ENCODE assay signal across 9 cellular contexts in the genomic region with DNA sequence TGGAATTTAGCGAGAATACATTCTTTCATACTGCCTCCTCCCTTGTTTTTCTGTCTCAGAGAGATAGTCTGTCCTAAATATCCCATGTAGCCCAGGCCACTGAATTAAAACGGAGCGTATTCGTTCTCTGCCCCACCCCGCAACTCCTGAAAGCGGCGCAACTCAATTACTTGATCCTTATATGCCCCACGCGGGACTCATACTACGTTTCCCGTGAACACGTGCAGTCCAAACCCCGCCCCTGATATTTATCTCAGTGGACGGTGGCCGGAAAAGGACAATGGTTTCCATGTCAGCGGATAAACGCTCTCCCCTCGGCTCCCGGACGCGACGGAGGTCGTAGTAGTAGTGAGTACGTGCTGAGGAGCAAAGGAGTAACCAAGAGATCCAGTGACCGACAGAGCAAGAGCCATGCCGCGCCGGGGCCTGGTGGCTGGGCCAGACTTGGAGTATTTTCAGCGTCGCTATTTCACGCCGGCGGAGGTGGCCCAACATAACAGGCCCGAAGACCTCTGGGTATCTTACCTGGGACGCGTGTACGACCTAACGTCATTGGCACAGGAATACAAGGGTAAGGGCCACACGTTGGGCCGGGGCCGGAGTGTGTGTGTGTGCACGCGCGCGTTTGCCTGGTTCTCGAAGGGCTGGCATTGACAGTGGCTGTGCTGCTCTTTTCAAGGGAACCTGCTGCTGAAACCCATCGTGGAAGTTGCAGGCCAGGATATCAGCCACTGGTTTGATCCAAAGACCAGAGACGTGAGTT. TPM values are rescaled to one million over a fixed set of nuclear protein-coding genes. Genes with fewer than 3 reads are reported as not detected.
DNase-seq lines count a peak whose midpoint lies in the region; ATAC-seq and TF ChIP-seq lines count a peak whose summit lies in the region.
"Had no signal": no experiment of that assay in that cellular context is flagged by ENCODE, and none has a peak within 500 bp of the region (broad histone marks: within the 10 kb centered on the region; RNA-seq: fewer than 3 reads in every experiment).

Gene CYB5D1 (plus strand): TSS at position 280 of the 763 bp plus-strand sequence. CDS start 132 bp downstream, at position 412.

- H3K27ac ChIP-seq in CD8-positive, alpha-beta memory T cell (ENCODE audit: low read depth, low read length) = peak within 1 kb of the TSS; percentile 81
- peak within 1 kb of the TSS; percentile 86 for H3K27ac ChIP-seq in OCI-LY7 (ENCODE audit: low read depth, low read length, poor library complexity, severe bottlenecking)

- H3K27me3 ChIP-seq in CD8-positive, alpha-beta memory T cell (ENCODE audit: insufficient read depth, low read length, poor library complexity, severe bottlenecking) = no peaks in the 10 kb centered on the region

- peak within 1 kb of the TSS; percentile 79 for H3K4me3 ChIP-seq in CD8-positive, alpha-beta memory T cell (ENCODE audit: low read length)
- peak within 1 kb of the TSS; percentile 86 for H3K4me3 ChIP-seq in OCI-LY7 (ENCODE audit: low read depth, low read length, poor library complexity, severe bottlenecking)

- CTCF ChIA-PET in CD8-positive, alpha-beta memory T cell (lab: Charles Lee) = interaction anchor here (0.7 to 2.6 kb wide), 10 partner anchors 13 to 184 kb away, joined by 3 to 28 read pairs (median 4); partner anchors contain the start of gene KDM6B
- CTCF ChIA-PET in OCI-LY7 (lab: Charles Lee; ENCODE audit: unreplicated experiment) = interaction anchor here (0.6 to 1.2 kb wide), 3 partner anchors 21 to 196 kb away, joined by 3 to 4 read pairs (median 3); no protein-coding TSS in a partner anchor

- intact Hi-C loops in OCI-LY7 (cut with micrococcal nuclease; ENCODE audit: unreplicated experiment) = loop anchor here (1.0 kb wide), 3 partner anchors 23 to 36 kb away; no protein-coding TSS in a partner anchor

- peaks cover 4 to 7% (median 7%) of the 10 kb centered on the region in 3 donors for H3K4me1 Mint-ChIP-seq in CD8-positive, alpha-beta memory T cell
- peaks cover 7% of the 10 kb centered on the region for H3K4me1 Mint-ChIP-seq in stimulated activated effector memory CD8-positive, alpha-beta T cell treated with anti-CD3 and anti-CD28 coated beads, Interleukin-12 subunit alpha, Interleukin-12 subunit beta, amount 100 ng/mL, for 72 hours

- H3K9me3 ChIP-seq in CD8-positive, alpha-beta memory T cell (ENCODE audit: low read length) = no peaks in the 10 kb centered on the region
- H3K9me3 ChIP-seq in OCI-LY7 (ENCODE audit: low read length) = no peaks in the 10 kb centered on the region

- peaks cover 0 to 22% (median 2%) of the 10 kb centered on the region in 3 donors for H3K36me3 Mint-ChIP-seq in CD8-positive, alpha-beta memory T cell
- peaks cover 28% of the 10 kb centered on the region for H3K36me3 Mint-ChIP-seq in stimulated activated effector memory CD8-positive, alpha-beta T cell treated with anti-CD3 and anti-CD28 coated beads, Interleukin-12 subunit alpha, Interleukin-12 subunit beta, amount 100 ng/mL, for 72 hours

- POLR2A ChIA-PET in CD8-positive, alpha-beta memory T cell (lab: Charles Lee) = interaction anchor here (0.7 to 3.1 kb wide), 16 partner anchors 10 to 171 kb away, joined by 3 to 46 read pairs (median 6); partner anchors contain the start of genes KDM6B, RNF227, TP53 and TRAPPC1
- POLR2A ChIA-PET in OCI-LY7 (lab: Charles Lee) = interaction anchor here (0.8 to 2.1 kb wide), 3 partner anchors 14 to 25 kb away, joined by 3 to 10 read pairs (median 4); no protein-coding TSS in a partner anchor

- peak within 1 kb of the TSS in 2 of 8 donors; percentile 54 to 76 for H3K27ac Mint-ChIP-seq in CD8-positive, alpha-beta memory T cell
- no peak within 1 kb of the TSS for H3K27ac Mint-ChIP-seq in stimulated activated effector memory CD8-positive, alpha-beta T cell treated with anti-CD3 and anti-CD28 coated beads, Interleukin-12 subunit alpha, Interleukin-12 subunit beta, amount 100 ng/mL, for 72 hours
- H3K27ac Mint-ChIP-seq: dendritic cell treated with granulocyte-macrophage colony-stimulating factor and Interleukin-4, amounts not matched to agents 40 ng/mL and 50 ng/mL, for 4 days had no signal

- peak; percentile 76 to 95 (median 93) for DNase-seq in CD8-positive, alpha-beta memory T cell
- peak; percentile 70 for DNase-seq in HS-27A (ENCODE audit: low read depth)
- DNase-seq in OCI-LY7 (ENCODE audit: low spot score) = peak; percentile 89
- peak; percentile 86 for DNase-seq in activated T-cell treated with anti-CD3 and anti-CD28 coated beads for 24 hours (ENCODE audit: low read depth)
- DNase-seq in myocyte (ENCODE audit: low read depth) = peak; percentile 97
- DNase-seq in stimulated activated effector memory CD8-positive, alpha-beta T cell treated with anti-CD3 and anti-CD28 coated beads, Interleukin-12 subunit alpha, Interleukin-12 subunit beta, amount 100 ng/mL, for 72 hours (ENCODE audit: low spot score in 2 of 2) = peak; percentile 67 to 94

- no peaks in the 10 kb centered on the region for H3K9me2 ChIP-seq in OCI-LY7 (ENCODE audit: insufficient read depth, low read length)

- H3K4me1 ChIP-seq in CD8-positive, alpha-beta memory T cell (ENCODE audit: insufficient read depth, low read length) = peaks cover 21% of the 10 kb centered on the region
- peaks cover 47% of the 10 kb centered on the region for H3K4me1 ChIP-seq in OCI-LY7 (ENCODE audit: insufficient read depth, low read length, poor library complexity, severe bottlenecking)

- H3K27me3 Mint-ChIP-seq in CD8-positive, alpha-beta memory T cell = no peaks in the 10 kb centered on the region
- H3K27me3 Mint-ChIP-seq: dendritic cell treated with granulocyte-macrophage colony-stimulating factor and Interleukin-4, amounts not matched to agents 40 ng/mL and 50 ng/mL, for 4 days had no signal

- H3K4me3 Mint-ChIP-seq in CD8-positive, alpha-beta memory T cell = peak within 1 kb of the TSS in 1 of 7 donors; percentile 49
- H3K4me3 Mint-ChIP-seq in stimulated activated effector memory CD8-positive, alpha-beta T cell treated with anti-CD3 and anti-CD28 coated beads, Interleukin-12 subunit alpha, Interleukin-12 subunit beta, amount 100 ng/mL, for 72 hours = no peak within 1 kb of the TSS
- H3K4me3 Mint-ChIP-seq: dendritic cell treated with granulocyte-macrophage colony-stimulating factor and Interleukin-4, amounts not matched to agents 40 ng/mL and 50 ng/mL, for 4 days had no signal

- H3K79me2 ChIP-seq in OCI-LY7 (ENCODE audit: insufficient read depth, low read depth, low read length) = peaks cover 61% of the 10 kb centered on the region

- no peak for TF ChIP-seq CTCF in OCI-LY7 (conservative IDR thresholded peaks at IDR 0.05; ENCODE audit: low read length)

- peak; percentile 34 for ATAC-seq in GM21367 (IDR thresholded peaks at IDR 0.05; ENCODE audit: unreplicated experiment)
- ATAC-seq in esophagus mucosa = peak; percentile 60
- ATAC-seq in stimulated activated effector memory CD8-positive, alpha-beta T cell treated with anti-CD3 and anti-CD28 coated beads, Interleukin-12 subunit alpha, Interleukin-12 subunit beta, amount 100 ng/mL, for 72 hours = peak; percentile 66

- H2AFZ ChIP-seq in OCI-LY7 (ENCODE audit: low read length) = peak within 1 kb of the TSS; percentile 66

- peaks cover 8% of the 10 kb centered on the region; the same call in 1 of the 2 replicates for H4K20me1 ChIP-seq in OCI-LY7 (ENCODE audit: insufficient read depth, low read length)

- H3K9me3 Mint-ChIP-seq in CD8-positive, alpha-beta memory T cell = no peaks in the 10 kb centered on the region
- no peaks in the 10 kb centered on the region for H3K9me3 Mint-ChIP-seq in stimulated activated effector memory CD8-positive, alpha-beta T cell treated with anti-CD3 and anti-CD28 coated beads, Interleukin-12 subunit alpha, Interleukin-12 subunit beta, amount 100 ng/mL, for 72 hours
- H3K9me3 Mint-ChIP-seq: dendritic cell treated with granulocyte-macrophage colony-stimulating factor and Interleukin-4, amounts not matched to agents 40 ng/mL and 50 ng/mL, for 4 days had no signal

- no peaks in the 10 kb centered on the region for H3K36me3 ChIP-seq in CD8-positive, alpha-beta memory T cell (ENCODE audit: insufficient read depth, low read length)
- peaks cover 76% of the 10 kb centered on the region for H3K36me3 ChIP-seq in OCI-LY7 (ENCODE audit: insufficient read depth, low read length)

- peak within 1 kb of the TSS; percentile 95 for H3K4me2 ChIP-seq in OCI-LY7 (ENCODE audit: low read length)

- BruUV-seq in OCI-LY7 (replicated peaks; lab: Mats Ljungman, UMichigan) = TSS peak; percentile 52

RNA-seq across cellular contexts. Expression of gene CYB5D1, which starts in this region (rescaled TPM):
- 10 to 100 TPM; 16.4 to 17.6 TPM for total RNA-seq in CD8-positive, alpha-beta memory T cell
- 3.1 TPM for polyA plus RNA-seq in CD8-positive, alpha-beta memory T cell
- total RNA-seq in OCI-LY7 (2014; rRNA removed; shearing (Covaris generic)) = 16.9 and 18.1 TPM in 2 replicates
- total RNA-seq in OCI-LY7 (2022) = 19.3 and 24.8 TPM in 2 replicates
- 7.6 TPM for total RNA-seq in esophagus mucosa
- 4.0 and 4.3 TPM in 2 replicates for total RNA-seq in myocyte
- polyA plus RNA-seq in myocyte (2012) = 8.8 TPM

Comparison
In these comparisons a context has a peak if more than half of its experiments do, and no peak if none do; other contexts are left out.
1. Peak in every context shown above with its lines: DNase-seq, ATAC-seq, H3K4me3 ChIP-seq and H3K27ac ChIP-seq.